ENCODE assay signal across 9 cellular contexts in the genomic region with DNA sequence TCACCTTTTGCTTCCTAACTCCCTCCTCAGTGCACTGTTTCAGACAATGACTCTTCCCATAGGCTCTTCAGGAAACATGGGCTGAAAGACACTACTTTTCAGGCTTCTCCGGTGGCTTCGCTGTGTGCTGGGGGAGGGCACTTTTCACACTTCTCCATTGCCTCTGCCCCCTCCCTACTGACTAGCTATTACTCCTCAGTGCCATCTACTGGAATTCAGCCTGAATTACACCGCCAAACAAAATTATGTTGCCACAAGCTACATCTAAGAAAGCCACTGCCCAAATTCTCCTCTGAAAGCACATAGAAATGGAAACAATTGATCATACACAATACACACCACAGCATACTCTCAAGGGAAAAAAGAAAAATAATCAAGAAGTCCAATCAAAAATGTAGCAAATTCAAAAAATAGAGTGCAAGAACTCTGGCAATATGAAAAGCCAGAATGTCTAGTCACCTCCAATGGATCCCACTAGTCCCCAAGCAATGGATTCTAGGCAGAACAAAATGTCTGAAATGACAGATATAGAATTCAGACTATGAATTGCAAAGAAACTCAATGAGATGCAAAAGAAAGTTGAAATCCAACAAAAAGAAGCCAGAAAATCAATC.
DNase-seq lines count a peak whose midpoint lies in the region; FAIRE-seq and TF ChIP-seq lines count a peak whose summit lies in the region.
"Had no signal": no experiment of that assay in that cellular context is flagged by ENCODE, and none has a peak within 500 bp of the region (broad histone marks: within the 10 kb centered on the region; RNA-seq: fewer than 3 reads in every experiment).

No MANE protein-coding gene starts in this region.

- DNase-seq in ELR (ENCODE audit: low read depth) (peak; percentile 17), HFFc6 (peak; percentile 1), RPMI7951 (ENCODE audit: low read depth) (peak; percentile 4), keratinocyte (ENCODE audit: low read depth, low spot score) (no peak), NCI-H128 (lab: John Stamatoyannopoulos, UW; ENCODE audit: unreplicated experiment) (no peak), immature natural killer cell (no peak)
- DNase-seq in stimulated activated CD4-positive, alpha-beta T cell treated with anti-CD3 and anti-CD28 coated beads, Interleukin-1b, Interleukin-23, amount 100 ng/mL, for 48 hours = no peak
- DNase-seq in stimulated activated CD4-positive, alpha-beta T cell treated with anti-CD3 and anti-CD28 coated beads, Interleukin-2, amount 100 ng/mL, for 48 hours = no peak

- TF ChIP-seq CTCF in HFFc6 (IDR thresholded peaks at IDR 0.05) (peak; percentile 64), keratinocyte (optimal IDR thresholded peaks at IDR 0.05 in 1 of 3, IDR thresholded peaks at IDR 0.05 in 1 of 3, conservative IDR thresholded peaks at IDR 0.05 in 1 of 3; ENCODE audit: extremely low read depth in 1 of 3, insufficient read depth in 2 of 3, low read length in 3 of 3) (peak; percentile 23 to 52 (median 35))

- no peaks in the 10 kb centered on the region for H3K27me3 ChIP-seq in keratinocyte (ENCODE audit: control insufficient read depth, extremely low read depth, insufficient read depth, low read length)
- H3K27me3 ChIP-seq: SJSA1 had no signal

- H3K36me3 Mint-ChIP-seq in HFFc6 (ENCODE audit: low read depth) = no peaks in the 10 kb centered on the region; the same call in 1 of the 2 replicates
- peaks cover 0 to 3% (median 0%) of the 10 kb centered on the region in 3 donors for H3K36me3 Mint-ChIP-seq in immature natural killer cell

- H3K4me2 ChIP-seq in keratinocyte (ENCODE audit: control insufficient read depth, extremely low read depth, insufficient read depth, low read depth, low read length) = no peak overlapping the region

- no peaks in the 10 kb centered on the region for H3K36me3 ChIP-seq in keratinocyte (ENCODE audit: control insufficient read depth in 2 of 2, extremely low read depth in 1 of 2, insufficient read depth in 2 of 2, low read length in 2 of 2)
- H3K36me3 ChIP-seq: SJSA1 had no signal

- no peak for FAIRE-seq in keratinocyte (lab: Jason Lieb, UNC)

- dilution Hi-C loops in keratinocyte (cut with MboI; ENCODE audit: extremely low pct_ligation_motif_present, low sequenced_read_pairs) = no loop called here

- no peak overlapping the region for H3K27ac Mint-ChIP-seq in HFFc6
- no peak overlapping the region for H3K27ac Mint-ChIP-seq in immature natural killer cell

- H3K79me2 ChIP-seq in keratinocyte (ENCODE audit: control insufficient read depth, insufficient read depth, low read length) = no peaks in the 10 kb centered on the region

- no peaks in the 10 kb centered on the region for H3K9me3 ChIP-seq in keratinocyte (ENCODE audit: control insufficient read depth, low read depth, low read length)
- H3K9me3 ChIP-seq: SJSA1 had no signal

- no peak overlapping the region for H3K27ac ChIP-seq in keratinocyte (ENCODE audit: control insufficient read depth, insufficient read depth, low read length)
- H3K27ac ChIP-seq: SJSA1 had no signal

- H3K9me3 Mint-ChIP-seq in HFFc6 = peaks cover 55% of the 10 kb centered on the region
- peaks cover 3 to 54% (median 26%) of the 10 kb centered on the region in 6 donors for H3K9me3 Mint-ChIP-seq in immature natural killer cell

- H3K27me3 Mint-ChIP-seq in HFFc6 (ENCODE audit: insufficient read depth) = no peaks in the 10 kb centered on the region; the same call in 1 of the 2 replicates
- no peaks in the 10 kb centered on the region for H3K27me3 Mint-ChIP-seq in immature natural killer cell (ENCODE audit: low read depth in 3 of 3)

- H4K20me1 ChIP-seq in keratinocyte (ENCODE audit: control insufficient read depth, extremely low read depth, insufficient read depth, low read length) = no peaks in the 10 kb centered on the region

- H2AFZ ChIP-seq in keratinocyte (ENCODE audit: control insufficient read depth, low read length) = no peak overlapping the region

- no peaks in the 10 kb centered on the region for H3K4me1 ChIP-seq in keratinocyte (ENCODE audit: control insufficient read depth, extremely low read depth, insufficient read depth, low read length)
- H3K4me1 ChIP-seq: SJSA1 had no signal

- H3K4me3 Mint-ChIP-seq in HFFc6 = no peak overlapping the region
- no peak overlapping the region for H3K4me3 Mint-ChIP-seq in immature natural killer cell

- H3K9ac ChIP-seq in keratinocyte (ENCODE audit: control insufficient read depth, extremely low read depth, insufficient read depth, low read length) = no peak overlapping the region

- H3K4me3 ChIP-seq in keratinocyte (ENCODE audit: control insufficient read depth in 2 of 3, extremely low read depth in 1 of 3, insufficient read depth in 2 of 3, low read depth in 1 of 3, low read length in 3 of 3) = no peak overlapping the region
- H3K4me3 ChIP-seq: SJSA1 had no signal

- H3K4me1 Mint-ChIP-seq in HFFc6 (ENCODE audit: low read depth) = no peaks in the 10 kb centered on the region
- H3K4me1 Mint-ChIP-seq in immature natural killer cell = no peaks in the 10 kb centered on the region

- no peaks in the 10 kb centered on the region for H3K9me1 ChIP-seq in keratinocyte (ENCODE audit: control insufficient read depth, extremely low read depth, insufficient read depth, low read length)

Comparison
In these comparisons a context has a peak if more than half of its experiments do, and no peak if none do; other contexts are left out.
1. DNase-seq: peak in ELR (single experiment), HFFc6 (single experiment) and RPMI7951 (single experiment); none in keratinocyte (single experiment), stimulated activated CD4-positive, alpha-beta T cell treated with anti-CD3 and anti-CD28 coated beads, Interleukin-1b, Interleukin-23, amount 100 ng/mL, for 48 hours (single experiment), NCI-H128 (single experiment), stimulated activated CD4-positive, alpha-beta T cell treated with anti-CD3 and anti-CD28 coated beads, Interleukin-2, amount 100 ng/mL, for 48 hours (0 of 2) and immature natural killer cell (0 of 3).